ENCODE assay signal across 10 cellular contexts in the genomic region with DNA sequence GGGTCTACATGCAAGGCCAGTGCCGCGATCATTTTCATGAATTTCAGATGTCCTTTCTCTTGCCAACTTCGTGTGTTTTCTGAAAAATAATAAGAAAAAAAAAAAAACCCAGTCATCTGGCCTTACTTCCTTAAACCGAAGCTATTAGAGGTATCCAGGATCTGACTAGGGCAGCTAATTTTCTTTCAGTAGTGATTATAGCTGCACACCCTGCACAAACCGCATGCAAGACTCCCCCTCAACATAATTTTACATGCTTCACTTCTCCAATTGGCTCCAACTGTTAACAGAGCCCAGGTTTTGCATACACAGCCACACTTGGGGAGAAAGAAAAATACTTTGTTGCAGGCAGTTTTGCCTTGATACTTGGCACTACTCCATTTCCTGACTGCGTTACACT. TPM values are rescaled to one million over a fixed set of nuclear protein-coding genes. Genes with fewer than 3 reads are reported as not detected.
DNase-seq lines count a peak whose midpoint lies in the region; ATAC-seq, FAIRE-seq and TF ChIP-seq lines count a peak whose summit lies in the region.
"Had no signal": no experiment of that assay in that cellular context is flagged by ENCODE, and none has a peak within 500 bp of the region (broad histone marks: within the 10 kb centered on the region; RNA-seq: fewer than 3 reads in every experiment).

No MANE protein-coding gene starts in this region.

- H3K36me3 Mint-ChIP-seq in mesothelial cell of epicardium = no peaks in the 10 kb centered on the region

- no peak for TF ChIP-seq RAD21 in HepG2 (CRISPR knock-in tag; IDR thresholded peaks at IDR 0.05)

- H3K27ac ChIP-seq in right lobe of liver = no peak overlapping the region
- no peak overlapping the region for H3K27ac ChIP-seq in HepG2 (ENCODE audit: extremely low read length, insufficient read depth, low read length)
- H3K27ac ChIP-seq in aorta (ENCODE audit: low read depth in 1 of 2, low read length in 2 of 2) = no peak overlapping the region
- H3K27ac ChIP-seq: ascending aorta had no signal

- no peak overlapping the region for H3K4me2 ChIP-seq in HepG2 (ENCODE audit: low read depth, low read length)

- H3K27me3 Mint-ChIP-seq in mesothelial cell of epicardium (ENCODE audit: low read depth) = peaks cover 43% of the 10 kb centered on the region

- WGBS in right lobe of liver (ENCODE audit: insufficient coverage, low coverage, low lambda C conversion rate, missing lambda C conversion rate) = 44% methylated on average over 6 of the region's 6 CpGs
- 22% methylated on average over 6 of the region's 6 CpGs for WGBS in HepG2 (ENCODE audit: low lambda C conversion rate)
- WGBS in aorta, 2 donors = 48 to 50% methylated on average over 6 of the region's 6 CpGs

- ATAC-seq in right lobe of liver (peak in 3 of 4 donors; percentile 22 to 60 (median 44)), HepG2 (no peak), HG03108 (IDR thresholded peaks at IDR 0.05; ENCODE audit: unreplicated experiment) (peak; percentile 44), aorta (ENCODE audit: low FRiP score) (peak; percentile 27)

- in situ Hi-C loops in HepG2 (cut with HindIII; ENCODE audit: extremely low pct_ligation_motif_present, low pct_unique_long_range_greater_than_20kb) (no loop called here), G401 (cut with HindIII; ENCODE audit: low sequenced_read_pairs) (no loop called here)

- no peak for TF ChIP-seq POLR2A in right lobe of liver (IDR thresholded peaks at IDR 0.05)
- TF ChIP-seq POLR2A in HepG2 (IDR thresholded peaks at IDR 0.05; ENCODE audit: insufficient read depth in 1 of 2, low read depth in 2 of 2, low read length in 2 of 2) = no peak

- no TSS peak for BruUV-seq in HepG2 (replicated peaks; lab: Mats Ljungman, UMichigan)

- intact Hi-C loops in right lobe of liver (cut with DNase I) = no loop called here
- intact Hi-C loops in HepG2 (cut with micrococcal nuclease; ENCODE audit: unreplicated experiment) = no loop called here
- intact Hi-C loops in aorta (cut with DNase I) = no loop called here

- H3K4me3 ChIP-seq in right lobe of liver (no peak overlapping the region), HepG2 (replicated peaks in 1 of 3; ENCODE audit: insufficient read depth in 1 of 3, low read depth in 2 of 3, low read length in 3 of 3) (no peak overlapping the region), aorta (ENCODE audit: low read length in 2 of 2) (no peak overlapping the region)
- H3K4me3 ChIP-seq: ascending aorta had no signal

- POLR2A ChIA-PET in HepG2 (lab: Yijun Ruan, JAX) = no interaction called here

- no peaks in the 10 kb centered on the region for H3K4me1 ChIP-seq in right lobe of liver
- H3K4me1 ChIP-seq in HepG2 (ENCODE audit: insufficient read depth, low read length) = no peaks in the 10 kb centered on the region
- no peaks in the 10 kb centered on the region for H3K4me1 ChIP-seq in aorta (ENCODE audit: control insufficient read depth in 1 of 2, insufficient read depth in 2 of 2, low read length in 2 of 2)
- H3K4me1 ChIP-seq: ascending aorta had no signal

- no peak for TF ChIP-seq EP300 in HepG2 (IDR thresholded peaks at IDR 0.05; ENCODE audit: low read depth in 2 of 2, low read length in 2 of 2)
- TF ChIP-seq EP300 in HepG2 (CRISPR knock-in tag; IDR thresholded peaks at IDR 0.05; ENCODE audit: borderline replicate concordance) = no peak

- no peak for FAIRE-seq in HepG2 (lab: Jason Lieb, UNC)
- FAIRE-seq: keratinocyte had no signal

- H3K27ac Mint-ChIP-seq in mesothelial cell of epicardium = no peak overlapping the region

- CTCF ChIA-PET in HepG2 (lab: Yijun Ruan, JAX; ENCODE audit: low intra/inter-chr PET ratio, low total read pairs) = no interaction called here

- H3K9me3 Mint-ChIP-seq in mesothelial cell of epicardium = no peaks in the 10 kb centered on the region

- no peak overlapping the region for H2AFZ ChIP-seq in HepG2 (ENCODE audit: low read length)

- DNase-seq in right lobe of liver (no peak), HepG2 (ENCODE audit: low spot score) (no peak), SKM-1 (lab: John Stamatoyannopoulos, UW; ENCODE audit: unreplicated experiment) (peak; percentile 33), aorta (no peak), G401 (ENCODE audit: low spot score) (no peak), H4 (ENCODE audit: low spot score) (no peak), mesothelial cell of epicardium (ENCODE audit: low spot score in 2 of 2, unreplicated experiment in 2 of 2) (no peak)

- no peaks in the 10 kb centered on the region for H3K9me3 ChIP-seq in right lobe of liver
- no peaks in the 10 kb centered on the region for H3K9me3 ChIP-seq in HepG2 (ENCODE audit: low read length)
- peaks cover 6% of the 10 kb centered on the region for H3K9me3 ChIP-seq in aorta (ENCODE audit: control insufficient read depth, low read length)
- H3K9me3 ChIP-seq: ascending aorta had no signal

- H3K27me3 ChIP-seq in right lobe of liver = no peaks in the 10 kb centered on the region
- peaks cover 0 to 12% of the 10 kb centered on the region in 2 experiments; a peak in 2 of 5 replicates for H3K27me3 ChIP-seq in HepG2 (ENCODE audit: control insufficient read depth in 1 of 2, insufficient read depth in 2 of 2, low read length in 2 of 2)
- H3K27me3 ChIP-seq in aorta (ENCODE audit: control insufficient read depth in 1 of 2, insufficient read depth in 2 of 2, low read length in 1 of 2) = no peaks in the 10 kb centered on the region
- H3K27me3 ChIP-seq: ascending aorta had no signal

- no peaks in the 10 kb centered on the region for H3K4me1 Mint-ChIP-seq in mesothelial cell of epicardium

- no peak overlapping the region for H3K9ac ChIP-seq in HepG2 (ENCODE audit: insufficient read depth, low read depth, low read length)

- no peaks in the 10 kb centered on the region for H4K20me1 ChIP-seq in HepG2 (ENCODE audit: insufficient read depth, low read length)

- no peak overlapping the region for H3K4me3 Mint-ChIP-seq in mesothelial cell of epicardium

- H3K36me3 ChIP-seq in right lobe of liver = no peaks in the 10 kb centered on the region
- H3K36me3 ChIP-seq in HepG2 (replicated peaks in 1 of 2; ENCODE audit: control insufficient read depth in 1 of 2, insufficient read depth in 2 of 2, low read length in 2 of 2) = no peaks in the 10 kb centered on the region
- no peaks in the 10 kb centered on the region for H3K36me3 ChIP-seq in aorta (ENCODE audit: control insufficient read depth in 1 of 2, insufficient read depth in 2 of 2, low read length in 1 of 2)
- H3K36me3 ChIP-seq: ascending aorta had no signal

- TF ChIP-seq CTCF in right lobe of liver (IDR thresholded peaks at IDR 0.05) (no peak), HepG2 (CRISPR knock-in tag; IDR thresholded peaks at IDR 0.05) (no peak), mesothelial cell of epicardium (IDR thresholded peaks at IDR 0.05; ENCODE audit: unreplicated experiment) (no peak)

- H3K79me2 ChIP-seq in HepG2 (ENCODE audit: insufficient read depth, low read length) = no peaks in the 10 kb centered on the region

TF ChIP-seq in HepG2, 621 proteins besides CTCF, POLR2A, EP300 and RAD21 (continues in another document):
- TF ChIP-seq TCF12 (IDR thresholded peaks at IDR 0.05) (no peak), TCF12 (CRISPR knock-in tag; IDR thresholded peaks at IDR 0.05) (no peak), RARG (CRISPR knock-in tag; IDR thresholded peaks at IDR 0.05; ENCODE audit: low read depth) (no peak), ZNF253 (CRISPR knock-in tag; IDR thresholded peaks at IDR 0.05; ENCODE audit: borderline replicate concordance) (no peak), ZNF230 (CRISPR knock-in tag; IDR thresholded peaks at IDR 0.05) (no peak), NONO (IDR thresholded peaks at IDR 0.05) (no peak), NONO (CRISPR knock-in tag; conservative IDR thresholded peaks at IDR 0.05) (no peak)
- TF ChIP-seq, protein P1, sequence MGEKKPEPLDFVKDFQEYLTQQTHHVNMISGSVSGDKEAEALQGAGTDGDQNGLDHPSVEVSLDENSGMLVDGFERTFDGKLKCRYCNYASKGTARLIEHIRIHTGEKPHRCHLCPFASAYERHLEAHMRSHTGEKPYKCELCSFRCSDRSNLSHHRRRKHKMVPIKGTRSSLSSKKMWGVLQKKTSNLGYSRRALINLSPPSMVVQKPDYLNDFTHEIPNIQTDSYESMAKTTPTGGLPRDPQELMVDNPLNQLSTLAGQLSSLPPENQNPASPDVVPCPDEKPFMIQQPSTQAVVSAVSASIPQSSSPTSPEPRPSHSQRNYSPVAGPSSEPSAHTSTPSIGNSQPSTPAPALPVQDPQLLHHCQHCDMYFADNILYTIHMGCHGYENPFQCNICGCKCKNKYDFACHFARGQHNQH (CRISPR knock-in tag; IDR thresholded peaks at IDR 0.05) = no peak

RNA-seq across cellular contexts. Expression of a gene that starts 11.8 kb away (rescaled TPM):
- total RNA-seq in right lobe of liver (10 to 100 TPM in 1 of 6 experiments, 1 to 10 TPM in 4, under 1 TPM in 1; 0.86 to 10.1 (median 2.1) TPM), HepG2 (2016; rRNA removed; fragmentation: Illumina TruSeq; extraction: Trizol) (not detected in 2 replicates), aorta (100 to 1,000 TPM; 160 to 421 TPM), mesothelial cell of epicardium (0.18 to 0.56 TPM (median 0.25 TPM) in 3 replicates)
- total RNA-seq in HepG2 (2016; cell fraction: cytosol; rRNA removed; fragmentation: Illumina TruSeq; extraction: Trizol; ENCODE audit: low read depth) = not detected in 2 replicates
- total RNA-seq in HepG2 (2016; cell fraction: insoluble cytoplasmic fraction; rRNA removed; fragmentation: Illumina TruSeq; extraction: Trizol) = not detected in 2 replicates
- total RNA-seq in HepG2 (2016; cell fraction: membrane; rRNA removed; fragmentation: Illumina TruSeq; extraction: Trizol) = not detected in 2 replicates
- total RNA-seq in HepG2 (2016; cell fraction: nucleus; rRNA removed; fragmentation: Illumina TruSeq; extraction: Trizol) = not detected in 2 replicates
- polyA plus RNA-seq in HepG2 (2011; rRNA removed) (not detected in 2 replicates), aorta (10 to 100 TPM; 16.8 to 84.6 TPM)
- polyA plus RNA-seq in HepG2 (2011; cell fraction: cytosol; rRNA removed) = not detected in 2 replicates
- polyA plus RNA-seq in HepG2 (2011; cell fraction: nucleus; rRNA removed) = not detected in 2 replicates
- not detected in 2 replicates for polyA plus RNA-seq in HepG2 (2012)
- polyA plus RNA-seq in HepG2 (2016; cell fraction: cytosol; fragmentation: Illumina TruSeq; extraction: Trizol; ENCODE audit: low read depth) = not detected in 2 replicates
- not detected in 2 replicates for polyA plus RNA-seq in HepG2 (2016; cell fraction: insoluble cytoplasmic fraction; fragmentation: Illumina TruSeq; extraction: Trizol; ENCODE audit: low read depth)
- polyA plus RNA-seq in HepG2 (2016; cell fraction: membrane; fragmentation: Illumina TruSeq; extraction: Trizol; ENCODE audit: low read depth) = not detected in 2 replicates
- not detected in 2 replicates for polyA plus RNA-seq in HepG2 (2016; cell fraction: nucleus; fragmentation: Illumina TruSeq; extraction: Trizol; ENCODE audit: insufficient read depth, low read depth)
- polyA minus RNA-seq in HepG2 (2011; rRNA and poly(A)+ RNA removed; ENCODE audit: low replicate concordance) = not detected in 2 replicates
- not detected in 2 replicates for polyA minus RNA-seq in HepG2 (2011; cell fraction: cytosol; rRNA and poly(A)+ RNA removed)
- polyA minus RNA-seq in HepG2 (2011; cell fraction: nucleus; rRNA and poly(A)+ RNA removed) = not detected in 2 replicates
- not detected in 2 replicates for total RNA-seq in G401 (2014; rRNA removed; shearing (Covaris generic))
- 0.02 TPM in 1 of 2 replicates, not detected in the other for total RNA-seq in H4 (2014; rRNA removed; shearing (Covaris generic))
- polyA plus RNA-seq: keratinocyte had no signal

Comparison
In these comparisons a context has a peak if more than half of its experiments do, and no peak if none do; other contexts are left out.
1. RNA of a gene that starts 11.8 kb away (total RNA-seq): 160 to 421 TPM in aorta; 0.86 to 10.1 TPM in right lobe of liver, 0.18 to 0.56 TPM in mesothelial cell of epicardium, 0.02 TPM in H4, not detected in HepG2 and not detected in G401; every median in the first group is over 10 times any median in the second.